In genomic region chr10:79981673-79982485, GRCh38 we compare ENCODE assay signal across 1 cellular context.
A peak's percentile ranks its signal among the peaks of the same experiment; 100 is the strongest.
TF ChIP-seq lines count a peak whose summit lies in the region.

No MANE protein-coding gene starts in this region.

TF ChIP-seq in WTC11, 78 proteins besides CTCF, POLR2A, EP300 and RAD21 (continued from another document and continues in another):
- no peak for TF ChIP-seq AFF4 (CRISPR knock-in tag; IDR thresholded peaks at IDR 0.05; ENCODE audit: borderline replicate concordance)
- TF ChIP-seq IRF1 (CRISPR knock-in tag; IDR thresholded peaks at IDR 0.05): no peak
- TF ChIP-seq ARID4B (CRISPR knock-in tag; IDR thresholded peaks at IDR 0.05; ENCODE audit: borderline replicate concordance): no peak
- no peak; the same call in 1 of the 2 replicates for TF ChIP-seq RELA (CRISPR knock-in tag; IDR thresholded peaks at IDR 0.05; ENCODE audit: borderline replicate concordance)
- peak; percentile 36; the same call in 1 of the 2 replicates for TF ChIP-seq NFE2L1 (CRISPR knock-in tag; IDR thresholded peaks at IDR 0.05)
- no peak for TF ChIP-seq USF2 (CRISPR knock-in tag; IDR thresholded peaks at IDR 0.05)
- no peak for TF ChIP-seq NFYB (CRISPR knock-in tag; conservative IDR thresholded peaks at IDR 0.05; ENCODE audit: low read depth)
- TF ChIP-seq IRF2 (CRISPR knock-in tag; IDR thresholded peaks at IDR 0.05; ENCODE audit: borderline replicate concordance, low read depth): no peak
- no peak for TF ChIP-seq ZNF281 (CRISPR knock-in tag; IDR thresholded peaks at IDR 0.05)
- TF ChIP-seq PRRX2 (CRISPR knock-in tag; IDR thresholded peaks at IDR 0.05): no peak
- no peak for TF ChIP-seq ZNF121 (CRISPR knock-in tag; IDR thresholded peaks at IDR 0.05)
- no peak for TF ChIP-seq SMAD3 (CRISPR knock-in tag; IDR thresholded peaks at IDR 0.05; ENCODE audit: borderline replicate concordance)
- no peak for TF ChIP-seq GRHL2 (CRISPR knock-in tag; IDR thresholded peaks at IDR 0.05; ENCODE audit: insufficient replicate concordance, severe bottlenecking)
- TF ChIP-seq GTF2I (CRISPR knock-in tag; conservative IDR thresholded peaks at IDR 0.05): no peak
- no peak for TF ChIP-seq NR2C2 (CRISPR knock-in tag; IDR thresholded peaks at IDR 0.05)
- TF ChIP-seq ELF4 (CRISPR knock-in tag; IDR thresholded peaks at IDR 0.05; ENCODE audit: low read depth): no peak
- no peak for TF ChIP-seq PREB (CRISPR knock-in tag; IDR thresholded peaks at IDR 0.05; ENCODE audit: borderline replicate concordance)
- 0 out of 2 replicates have a peak, but pooled peaks have one; percentile 71 for TF ChIP-seq FOXP4 (CRISPR knock-in tag; IDR thresholded peaks at IDR 0.05)
- no peak for TF ChIP-seq ZSCAN18 (CRISPR knock-in tag; IDR thresholded peaks at IDR 0.05)
- TF ChIP-seq TEAD4 (CRISPR knock-in tag; IDR thresholded peaks at IDR 0.05): no peak
- TF ChIP-seq ZNF512 (CRISPR knock-in tag; IDR thresholded peaks at IDR 0.05; ENCODE audit: borderline replicate concordance): no peak
- TF ChIP-seq ATF3 (CRISPR knock-in tag; conservative IDR thresholded peaks at IDR 0.05): no peak
- no peak for TF ChIP-seq ATF2 (CRISPR knock-in tag; IDR thresholded peaks at IDR 0.05; ENCODE audit: borderline replicate concordance, low read depth)
- TF ChIP-seq ESRRA (CRISPR knock-in tag; IDR thresholded peaks at IDR 0.05; ENCODE audit: borderline replicate concordance): peak; percentile 71; the same call in 1 of the 2 replicates
- no peak for TF ChIP-seq SMAD4 (CRISPR knock-in tag; IDR thresholded peaks at IDR 0.05)
- no peak for TF ChIP-seq USF1 (CRISPR knock-in tag; IDR thresholded peaks at IDR 0.05)
- TF ChIP-seq ZNF317 (CRISPR knock-in tag; IDR thresholded peaks at IDR 0.05; ENCODE audit: borderline replicate concordance, low read depth): no peak
- TF ChIP-seq ZNF671 (CRISPR knock-in tag; IDR thresholded peaks at IDR 0.05): no peak
- TF ChIP-seq ZNF232 (CRISPR knock-in tag; IDR thresholded peaks at IDR 0.05): no peak; the same call in 1 of the 2 replicates
- TF ChIP-seq TEAD1 (CRISPR knock-in tag; IDR thresholded peaks at IDR 0.05): no peak
- TF ChIP-seq CBFB (CRISPR knock-in tag; IDR thresholded peaks at IDR 0.05; ENCODE audit: low read depth): no peak
- no peak for TF ChIP-seq CREB1 (CRISPR knock-in tag; IDR thresholded peaks at IDR 0.05)
- TF ChIP-seq RORB (CRISPR knock-in tag; IDR thresholded peaks at IDR 0.05): no peak
- TF ChIP-seq SP1 (CRISPR knock-in tag; conservative IDR thresholded peaks at IDR 0.05): peak; percentile 33; the same call in 1 of the 2 replicates
